1 cellular context compared by ENCODE assay signal in the genomic region with DNA sequence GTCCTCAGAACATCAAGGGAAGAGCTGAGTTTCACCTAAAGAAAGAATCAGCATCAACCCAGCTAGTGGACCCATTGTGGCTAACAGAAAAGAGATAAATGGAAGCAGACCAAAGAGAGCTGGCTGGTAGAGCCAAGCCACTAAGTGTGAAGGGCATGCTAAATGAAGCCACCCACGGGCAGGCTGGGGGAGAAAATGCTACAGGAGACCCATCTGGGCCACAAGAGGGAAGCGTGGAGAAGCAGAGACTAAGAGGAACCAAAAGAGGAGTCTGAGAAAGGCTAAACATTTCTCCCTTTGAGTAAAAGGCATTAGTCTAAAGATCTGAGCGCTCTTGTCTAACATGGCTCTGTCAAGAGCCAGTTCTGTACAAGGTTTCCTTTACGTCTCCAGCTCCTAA.
TF ChIP-seq lines count a peak whose summit lies in the region.

No MANE protein-coding gene starts in this region.

TF ChIP-seq in WTC11, 78 proteins besides CTCF, POLR2A, EP300 and RAD21 (continued from another document):
- TF ChIP-seq ARID4B (CRISPR knock-in tag; IDR thresholded peaks at IDR 0.05; ENCODE audit: borderline replicate concordance) (no peak), E2F4 (CRISPR knock-in tag; IDR thresholded peaks at IDR 0.05; ENCODE audit: borderline replicate concordance, low read depth) (no peak), ZMAT4 (CRISPR knock-in tag; IDR thresholded peaks at IDR 0.05) (no peak), ZNF138 (CRISPR knock-in tag; conservative IDR thresholded peaks at IDR 0.05) (no peak), USF1 (CRISPR knock-in tag; IDR thresholded peaks at IDR 0.05) (no peak), JUN (CRISPR knock-in tag; IDR thresholded peaks at IDR 0.05) (no peak), FOXJ3 (CRISPR knock-in tag; IDR thresholded peaks at IDR 0.05; ENCODE audit: borderline replicate concordance) (no peak), JAZF1 (CRISPR knock-in tag; IDR thresholded peaks at IDR 0.05) (no peak), ETV6 (CRISPR knock-in tag; IDR thresholded peaks at IDR 0.05) (no peak), NFE2L1 (CRISPR knock-in tag; IDR thresholded peaks at IDR 0.05) (no peak)
- TF ChIP-seq, protein P1, sequence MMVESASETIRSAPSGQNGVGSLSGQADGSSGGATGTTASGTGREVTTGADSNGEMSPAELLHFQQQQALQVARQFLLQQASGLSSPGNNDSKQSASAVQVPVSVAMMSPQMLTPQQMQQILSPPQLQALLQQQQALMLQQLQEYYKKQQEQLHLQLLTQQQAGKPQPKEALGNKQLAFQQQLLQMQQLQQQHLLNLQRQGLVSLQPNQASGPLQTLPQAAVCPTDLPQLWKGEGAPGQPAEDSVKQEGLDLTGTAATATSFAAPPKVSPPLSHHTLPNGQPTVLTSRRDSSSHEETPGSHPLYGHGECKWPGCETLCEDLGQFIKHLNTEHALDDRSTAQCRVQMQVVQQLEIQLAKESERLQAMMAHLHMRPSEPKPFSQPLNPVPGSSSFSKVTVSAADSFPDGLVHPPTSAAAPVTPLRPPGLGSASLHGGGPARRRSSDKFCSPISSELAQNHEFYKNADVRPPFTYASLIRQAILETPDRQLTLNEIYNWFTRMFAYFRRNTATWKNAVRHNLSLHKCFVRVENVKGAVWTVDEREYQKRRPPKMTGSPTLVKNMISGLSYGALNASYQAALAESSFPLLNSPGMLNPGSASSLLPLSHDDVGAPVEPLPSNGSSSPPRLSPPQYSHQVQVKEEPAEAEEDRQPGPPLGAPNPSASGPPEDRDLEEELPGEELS (CRISPR knock-in tag; IDR thresholded peaks at IDR 0.05) = no peak
- TF ChIP-seq, protein P2, sequence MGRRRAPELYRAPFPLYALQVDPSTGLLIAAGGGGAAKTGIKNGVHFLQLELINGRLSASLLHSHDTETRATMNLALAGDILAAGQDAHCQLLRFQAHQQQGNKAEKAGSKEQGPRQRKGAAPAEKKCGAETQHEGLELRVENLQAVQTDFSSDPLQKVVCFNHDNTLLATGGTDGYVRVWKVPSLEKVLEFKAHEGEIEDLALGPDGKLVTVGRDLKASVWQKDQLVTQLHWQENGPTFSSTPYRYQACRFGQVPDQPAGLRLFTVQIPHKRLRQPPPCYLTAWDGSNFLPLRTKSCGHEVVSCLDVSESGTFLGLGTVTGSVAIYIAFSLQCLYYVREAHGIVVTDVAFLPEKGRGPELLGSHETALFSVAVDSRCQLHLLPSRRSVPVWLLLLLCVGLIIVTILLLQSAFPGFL (CRISPR knock-in tag; IDR thresholded peaks at IDR 0.05; ENCODE audit: borderline replicate concordance) = no peak
TF ChIP-seq in WTC11: peak in this region for 0.
